ENCODE assay signal across 30 cellular contexts in genomic region chr4:76909711-76910110, GRCh38. TPM values are rescaled to one million over a fixed set of nuclear protein-coding genes. Genes with fewer than 3 reads are reported as not detected.
"Had no signal": no experiment of that assay in that cellular context is flagged by ENCODE, and none has a peak within 500 bp of the region (broad histone marks: within the 10 kb centered on the region; RNA-seq: fewer than 3 reads in every experiment).

No MANE protein-coding gene starts in this region.

- FAIRE-seq: urothelium cell line had no signal

- H3K36me3 Mint-ChIP-seq: stimulated activated effector memory CD8-positive, alpha-beta T cell treated with anti-CD3 and anti-CD28 coated beads, Interleukin-12 subunit alpha, Interleukin-12 subunit beta, amount 100 ng/mL, for 72 hours; stimulated activated memory B cell treated with anti-CD40 and anti-IgM and Interleukin-4, amounts not matched to agents 10 μg/mL and 1 μg/mL and 100 μg/mL, for 72 hours; stimulated activated naive B cell treated with anti-CD40 and anti-IgM and Interleukin-4, amounts not matched to agents 10 μg/mL and 1 μg/mL and 100 μg/mL, for 72 hours had no signal

- H3K27me3 ChIP-seq: stomach, suprapubic skin, testis, thyroid gland, tibial artery, tibial nerve, transverse colon, upper lobe of left lung, upper lobe of right lung, uterus, vagina had no signal

- H3K4me3 Mint-ChIP-seq: stimulated activated effector memory CD8-positive, alpha-beta T cell treated with anti-CD3 and anti-CD28 coated beads, Interleukin-12 subunit alpha, Interleukin-12 subunit beta, amount 100 ng/mL, for 72 hours; stimulated activated memory B cell treated with anti-CD40 and anti-IgM and Interleukin-4, amounts not matched to agents 10 μg/mL and 1 μg/mL and 100 μg/mL, for 72 hours; stimulated activated naive B cell treated with anti-CD40 and anti-IgM and Interleukin-4, amounts not matched to agents 10 μg/mL and 1 μg/mL and 100 μg/mL, for 72 hours; stimulated activated naive CD8-positive, alpha-beta T cell treated with anti-CD3 and anti-CD28 coated beads, Interleukin-15, amount 100 ng/mL, for 72 hours; stimulated activated naive CD8-positive, alpha-beta T cell treated with anti-CD3 and anti-CD28 coated beads, Interleukin-15, Interleukin-2, amounts not matched to agents 100 ng/mL and 50 ng/mL, for 24 hours; type B pancreatic cell had no signal

- H3K27ac ChIP-seq: stomach, suprapubic skin, testis, thoracic aorta, thyroid gland, tibial artery, tibial nerve, transverse colon, upper lobe of left lung, upper lobe of right lung, uterus, vagina had no signal

- H3K4me1 ChIP-seq: stomach, suprapubic skin, testis, thyroid gland, tibial artery, tibial nerve, upper lobe of left lung, upper lobe of right lung, uterus, vagina had no signal

- H3K9me3 ChIP-seq: suprapubic skin, testis, thoracic aorta, thyroid gland, tibial artery, transverse colon, upper lobe of left lung, upper lobe of right lung, uterus, vagina had no signal

- H3K4me1 Mint-ChIP-seq: stimulated activated effector memory CD8-positive, alpha-beta T cell treated with anti-CD3 and anti-CD28 coated beads, Interleukin-12 subunit alpha, Interleukin-12 subunit beta, amount 100 ng/mL, for 72 hours; stimulated activated memory B cell treated with anti-CD40 and anti-IgM and Interleukin-4, amounts not matched to agents 10 μg/mL and 1 μg/mL and 100 μg/mL, for 72 hours; stimulated activated naive B cell treated with anti-CD40 and anti-IgM and Interleukin-4, amounts not matched to agents 10 μg/mL and 1 μg/mL and 100 μg/mL, for 72 hours; stimulated activated naive CD8-positive, alpha-beta T cell treated with anti-CD3 and anti-CD28 coated beads, Interleukin-15, amount 100 ng/mL, for 72 hours had no signal

- H3K27me3 Mint-ChIP-seq: stimulated activated naive CD8-positive, alpha-beta T cell treated with anti-CD3 and anti-CD28 coated beads, Interleukin-15, amount 100 ng/mL, for 72 hours; stimulated activated naive CD8-positive, alpha-beta T cell treated with anti-CD3 and anti-CD28 coated beads, Interleukin-15, Interleukin-2, amounts not matched to agents 100 ng/mL and 50 ng/mL, for 24 hours; type B pancreatic cell had no signal

- DNase-seq: stimulated activated CD4-positive, alpha-beta T cell treated with anti-CD3 and anti-CD28 coated beads, Interleukin-2, amount 100 ng/mL, for 48 hours; stimulated activated CD4-positive, alpha-beta T cell treated with anti-CD3 and anti-CD28 coated beads, Interleukin-4, amount 100 ng/mL, for 1 hour; stimulated activated CD4-positive, alpha-beta T cell treated with anti-CD3 and anti-CD28 coated beads, Interleukin-4, amount 100 ng/mL, for 24 hours; stimulated activated CD4-positive, alpha-beta T cell treated with anti-CD3 and anti-CD28 coated beads, Interleukin-4, amount 100 ng/mL, for 4 hours; stimulated activated CD8-positive, alpha-beta memory T cell treated with anti-CD3 and anti-CD28 coated beads, Interleukin-4, amount 100 ng/mL, for 48 hours; stimulated activated naive B cell treated with anti-CD40 and anti-IgM and Interleukin-4, amounts not matched to agents 10 μg/mL and 1 μg/mL and 100 μg/mL, for 72 hours; stimulated activated naive CD4-positive, alpha-beta T cell; stimulated activated naive CD4-positive, alpha-beta T cell treated with Interleukin-2 at 50 U/mL for 16 hours; stimulated activated naive CD8-positive, alpha-beta T cell treated with anti-CD3 and anti-CD28 coated beads, Interleukin-15, amount 100 ng/mL, for 72 hours; stimulated activated naive CD8-positive, alpha-beta T cell treated with anti-CD3 and anti-CD28 coated beads, Interleukin-15, Interleukin-2, amounts not matched to agents 100 U/mL and 50 U/mL, for 24 hours; stomach; substantia nigra; testis; thyroid gland; tibial artery; transverse colon; trophoblast cell; upper lobe of left lung; upper lobe of right lung; uterus had no signal

- H3K27ac Mint-ChIP-seq: stimulated activated effector memory CD8-positive, alpha-beta T cell treated with anti-CD3 and anti-CD28 coated beads, Interleukin-12 subunit alpha, Interleukin-12 subunit beta, amount 100 ng/mL, for 72 hours; stimulated activated memory B cell treated with anti-CD40 and anti-IgM and Interleukin-4, amounts not matched to agents 10 μg/mL and 1 μg/mL and 100 μg/mL, for 72 hours; stimulated activated naive B cell treated with anti-CD40 and anti-IgM and Interleukin-4, amounts not matched to agents 10 μg/mL and 1 μg/mL and 100 μg/mL, for 72 hours; stimulated activated naive CD8-positive, alpha-beta T cell treated with anti-CD3 and anti-CD28 coated beads, Interleukin-15, amount 100 ng/mL, for 72 hours; stimulated activated naive CD8-positive, alpha-beta T cell treated with anti-CD3 and anti-CD28 coated beads, Interleukin-15, Interleukin-2, amounts not matched to agents 100 ng/mL and 50 ng/mL, for 24 hours; type B pancreatic cell had no signal

- H3K36me3 ChIP-seq: stomach, suprapubic skin, thoracic aorta, thyroid gland, tibial artery, tibial nerve, transverse colon, upper lobe of left lung, upper lobe of right lung, uterus, vagina had no signal

- H3K9me3 Mint-ChIP-seq: stimulated activated effector memory CD8-positive, alpha-beta T cell treated with anti-CD3 and anti-CD28 coated beads, Interleukin-12 subunit alpha, Interleukin-12 subunit beta, amount 100 ng/mL, for 72 hours; stimulated activated memory B cell treated with anti-CD40 and anti-IgM and Interleukin-4, amounts not matched to agents 10 μg/mL and 1 μg/mL and 100 μg/mL, for 72 hours; type B pancreatic cell had no signal

- H3K4me3 ChIP-seq: stomach, suprapubic skin, testis, thoracic aorta, thyroid gland, tibial artery, tibial nerve, transverse colon, upper lobe of left lung, upper lobe of right lung, uterus, vagina had no signal

RNA-seq across cellular contexts. Expression of gene SOWAHB, which starts 11.8 kb away (rescaled TPM):
- total RNA-seq: subcutaneous adipose tissue had no signal
